Comparison of ENCODE assay signal across 19 cellular contexts in the genomic region with DNA sequence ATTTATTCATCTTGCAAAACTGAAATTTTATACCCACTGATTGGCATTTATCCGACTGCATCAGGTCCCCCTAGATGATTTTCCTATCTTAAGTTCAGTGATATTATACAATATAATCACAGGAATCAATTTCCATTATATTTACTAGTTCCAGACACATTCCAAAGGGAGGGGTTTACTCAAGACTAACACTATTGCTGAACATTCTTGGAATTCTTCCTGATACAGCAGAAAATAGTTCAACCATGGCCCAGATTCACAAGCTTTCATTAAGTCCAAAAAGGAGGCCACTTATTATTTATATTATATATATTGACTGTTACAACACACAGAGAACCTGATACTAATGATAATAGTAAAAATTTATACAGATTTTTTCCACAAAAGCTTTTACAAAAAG.
A peak's percentile ranks its signal among the peaks of the same experiment; 100 is the strongest.
DNase-seq lines count a peak whose midpoint lies in the region; ATAC-seq and TF ChIP-seq lines count a peak whose summit lies in the region.
"Had no signal": no experiment of that assay in that cellular context is flagged by ENCODE, and none has a peak within 500 bp of the region (broad histone marks: within the 10 kb centered on the region; RNA-seq: fewer than 3 reads in every experiment).

No MANE protein-coding gene starts in this region.

- no peak overlapping the region for H2AFZ ChIP-seq in mesenchymal stem cell (ENCODE audit: low read depth, low read length)

- in situ Hi-C loops in ACHN (cut with HindIII; ENCODE audit: low pct_ligation_motif_present, low pct_unique_long_range_greater_than_20kb, low sequenced_read_pairs), result no loop called here

- peak overlapping the region; percentile 53 for H3K27ac ChIP-seq in mesenchymal stem cell (ENCODE audit: low read length, poor library complexity, severe bottlenecking)
- H3K27ac ChIP-seq: A549, esophagus muscularis mucosa, SJSA1 had no signal

- H2AK5ac ChIP-seq in mesenchymal stem cell (ENCODE audit: low read length, severe bottlenecking), result no peak overlapping the region

- H4K8ac ChIP-seq in mesenchymal stem cell (ENCODE audit: low read length), result no peak overlapping the region

- peaks cover 9% of the 10 kb centered on the region for H3K9me3 ChIP-seq in mesenchymal stem cell (ENCODE audit: control insufficient read depth, low read length)
- H3K9me3 ChIP-seq: A549, HAP-1, SJSA1 had no signal

- no peaks in the 10 kb centered on the region for H3K36me3 ChIP-seq in mesenchymal stem cell (ENCODE audit: control insufficient read depth in 1 of 2, insufficient read depth in 2 of 2, low read depth in 1 of 2, low read length in 2 of 2)
- H3K36me3 ChIP-seq: esophagus muscularis mucosa, HAP-1, SJSA1 had no signal

- DNase-seq in ACHN (peak; percentile 66), NCI-H226 (peak; percentile 64), epidermal melanocyte (ENCODE audit: insufficient read length, low spot score) (peak; percentile 24), mesenchymal stem cell (no peak), SK-N-DZ (ENCODE audit: low spot score) (no peak)
- DNase-seq: activated CD4-positive, alpha-beta T cell treated with anti-CD3 and anti-CD28 coated beads for 36 hours; activated CD8-positive, alpha-beta memory T cell treated with anti-CD3 and anti-CD28 coated beads, Interleukin-2, amount 50 U/mL, for 4 hours; activated gamma-delta T cell treated with Interleukin-2 at 50 U/mL for 16 hours; hypothalamus; naive thymus-derived CD4-positive, alpha-beta T cell; NCI-H187 treated with DMSO at 0.1 percent for 48 hours; T1000 had no signal

- H4K91ac ChIP-seq in mesenchymal stem cell (ENCODE audit: low read length), result no peak overlapping the region

- no peak overlapping the region for H3K18ac ChIP-seq in mesenchymal stem cell (ENCODE audit: low read depth in 1 of 2, low read length in 2 of 2)

- ATAC-seq in GM18520 (IDR thresholded peaks at IDR 0.05; ENCODE audit: unreplicated experiment) (no peak), GM19324 (IDR thresholded peaks at IDR 0.05; ENCODE audit: low FRiP score, unreplicated experiment) (no peak), GM18505 (IDR thresholded peaks at IDR 0.05; ENCODE audit: unreplicated experiment) (no peak)
- ATAC-seq: A549; activated CD4-positive, alpha-beta T cell treated with anti-CD3 and anti-CD28 coated beads for 36 hours; naive thymus-derived CD4-positive, alpha-beta T cell had no signal

- H3K27me3 ChIP-seq in mesenchymal stem cell (ENCODE audit: control insufficient read depth in 1 of 2, insufficient read depth in 1 of 2, low read length in 2 of 2), result no peaks in the 10 kb centered on the region
- H3K27me3 ChIP-seq: esophagus muscularis mucosa, SJSA1 had no signal

- H3K4me2 ChIP-seq in mesenchymal stem cell (ENCODE audit: low read length, poor library complexity, severe bottlenecking), result no peak overlapping the region
- H3K4me2 ChIP-seq: A549 had no signal

- no peaks in the 10 kb centered on the region for H3K79me1 ChIP-seq in mesenchymal stem cell (replicated peaks; ENCODE audit: low read length, poor library complexity, severe bottlenecking)

- no peak overlapping the region for H2BK5ac ChIP-seq in mesenchymal stem cell (ENCODE audit: low read depth, low read length, poor library complexity, severe bottlenecking)

- TF ChIP-seq POLR2A in GM18505 (IDR thresholded peaks at IDR 0.05; ENCODE audit: borderline replicate concordance, extremely low read depth, insufficient read depth, insufficient read length), result no peak

- no peak overlapping the region for H2BK15ac ChIP-seq in mesenchymal stem cell (ENCODE audit: low read depth, poor library complexity, severe bottlenecking)

- no peaks in the 10 kb centered on the region for H3K4me1 ChIP-seq in mesenchymal stem cell (ENCODE audit: control insufficient read depth, insufficient read depth, low read depth, low read length)
- H3K4me1 ChIP-seq: A549, SJSA1 had no signal

- H3K9ac ChIP-seq in mesenchymal stem cell (ENCODE audit: low read length), result no peak overlapping the region

- H3K4me3 ChIP-seq in mesenchymal stem cell (ENCODE audit: insufficient read depth in 1 of 2, low read depth in 1 of 2, low read length in 2 of 2), result no peak overlapping the region
- H3K4me3 ChIP-seq: A549, esophagus muscularis mucosa, HAP-1, SJSA1 had no signal

- H2BK120ac ChIP-seq in mesenchymal stem cell (ENCODE audit: low read depth, low read length), result no peak overlapping the region

- no peak overlapping the region for H3K4ac ChIP-seq in mesenchymal stem cell (ENCODE audit: low read depth in 1 of 2, low read length in 2 of 2)

- H3K23ac ChIP-seq in mesenchymal stem cell (ENCODE audit: low read length in 2 of 2), result no peak overlapping the region

- H3K14ac ChIP-seq in mesenchymal stem cell (ENCODE audit: low read length in 2 of 2), result no peak overlapping the region

- no CpG with 5 or more reads among the region's 1 CpG for WGBS in mesenchymal stem cell

- H2BK12ac ChIP-seq in mesenchymal stem cell (ENCODE audit: low read length in 2 of 2), result no peak overlapping the region

Comparison
In these comparisons a context has a peak if more than half of its experiments do, and no peak if none do; other contexts are left out.
1. DNase-seq: peak in ACHN (single experiment), NCI-H226 (single experiment) and epidermal melanocyte (single experiment); none in mesenchymal stem cell (single experiment) and SK-N-DZ (single experiment).